15 cellular contexts compared by ENCODE assay signal in genomic region chr16:72926671-72927070, GRCh38.
DNase-seq lines count a peak whose midpoint lies in the region; ATAC-seq and TF ChIP-seq lines count a peak whose summit lies in the region.
"Had no signal": no experiment of that assay in that cellular context is flagged by ENCODE, and none has a peak within 500 bp of the region (broad histone marks: within the 10 kb centered on the region; RNA-seq: fewer than 3 reads in every experiment).

No MANE protein-coding gene starts in this region.

- peak overlapping the region; percentile 60 for H3K27ac Mint-ChIP-seq in osteocyte (ENCODE audit: unreplicated experiment)
- H3K27ac Mint-ChIP-seq: GM23338 had no signal

- H3K9me3 Mint-ChIP-seq in osteocyte (ENCODE audit: unreplicated experiment) = no peaks in the 10 kb centered on the region

- H3K36me3 ChIP-seq in body of pancreas (replicated peaks in 1 of 2; ENCODE audit: insufficient read depth in 1 of 2, low read depth in 2 of 2) = no peaks in the 10 kb centered on the region

- H3K27me3 Mint-ChIP-seq in osteocyte (ENCODE audit: unreplicated experiment) = no peaks in the 10 kb centered on the region

- H3K9me3 ChIP-seq in body of pancreas = no peaks in the 10 kb centered on the region
- H3K9me3 ChIP-seq: BLaER1 treated with 17β-estradiol and CSF1 and Interleukin-3, amounts not matched to agents 10 nM and 100 nM had no signal

- peaks cover 8% of the 10 kb centered on the region for H3K36me3 Mint-ChIP-seq in osteocyte (ENCODE audit: unreplicated experiment)

- ATAC-seq in Right ventricle myocardium inferior (no peak), body of pancreas (no peak)
- ATAC-seq: GM23338 had no signal

- 87 to 93% methylated on average over 3 of the region's 3 CpGs for WGBS in body of pancreas, 2 donors

- DNase-seq in cardiac septum (ENCODE audit: low spot score) (peak; percentile 36), Right ventricle myocardium inferior (ENCODE audit: missing footprints) (no peak), body of pancreas (no peak), osteocyte (ENCODE audit: extremely low spot score, unreplicated experiment) (no peak), activated T-cell treated with anti-CD3 and anti-CD28 coated beads for 4 hours (no peak), GM10266 (ENCODE audit: extremely low spot score) (no peak), foreskin fibroblast (no peak), NCI-H82 treated with DMSO at 0.1 percent for 48 hours (lab: John Stamatoyannopoulos, UW; ENCODE audit: unreplicated experiment) (no peak)
- DNase-seq: 8988T, NCI-H1048, NCI-H2081, NCI-H82, SIG-M5 had no signal

- TF ChIP-seq CTCF in body of pancreas (IDR thresholded peaks at IDR 0.05) (no peak), osteocyte (IDR thresholded peaks at IDR 0.05) (no peak), GM10266 (IDR thresholded peaks at IDR 0.05; ENCODE audit: control insufficient read depth, insufficient read depth, low read depth, missing control alignments) (no peak), foreskin fibroblast (IDR thresholded peaks at IDR 0.05; ENCODE audit: low read depth, low read length) (no peak)

- H3K4me1 ChIP-seq in body of pancreas = peaks cover 64% of the 10 kb centered on the region

- H3K4me3 ChIP-seq in body of pancreas (no peak overlapping the region), foreskin fibroblast (ENCODE audit: low read depth in 1 of 2, low read length in 2 of 2) (no peak overlapping the region)
- H3K4me3 ChIP-seq: BLaER1 treated with 17β-estradiol and CSF1 and Interleukin-3, amounts not matched to agents 10 nM and 100 nM; GM23338 had no signal

- H3K4me1 Mint-ChIP-seq in osteocyte (ENCODE audit: unreplicated experiment) = peaks cover 67% of the 10 kb centered on the region

- no peak for TF ChIP-seq POLR2A in body of pancreas (IDR thresholded peaks at IDR 0.05)

- peak overlapping the region; percentile 32 to 82 (median 72) for H3K27ac ChIP-seq in body of pancreas

- no peaks in the 10 kb centered on the region for H3K27me3 ChIP-seq in body of pancreas
- H3K27me3 ChIP-seq: BLaER1 treated with 17β-estradiol and CSF1 and Interleukin-3, amounts not matched to agents 10 nM and 100 nM had no signal

- H3K4me3 Mint-ChIP-seq in osteocyte (ENCODE audit: unreplicated experiment) = no peak overlapping the region
- H3K4me3 Mint-ChIP-seq: GM23338 had no signal

- intact Hi-C loops in cardiac septum (cut with DNase I) = no loop called here
- intact Hi-C loops in Right ventricle myocardium inferior (cut with DNase I) = no loop called here
- intact Hi-C loops in body of pancreas (cut with DNase I) = no loop called here
